In genomic region chr12:57399718-57400463, GRCh38 we compare ENCODE assay signal across 14 cellular contexts. TPM values are rescaled to one million over a fixed set of nuclear protein-coding genes. Genes with fewer than 3 reads are reported as not detected.
DNase-seq lines count a peak whose midpoint lies in the region; ATAC-seq, FAIRE-seq and TF ChIP-seq lines count a peak whose summit lies in the region.
"Not testable (repeated sequence)": the region's sequence is repeated elsewhere in the genome, so short reads cannot be mapped to it uniquely, and the experiment has no call there.
"Had no signal": no experiment of that assay in that cellular context is flagged by ENCODE, and none has a peak within 500 bp of the region (broad histone marks: within the 10 kb centered on the region; RNA-seq: fewer than 3 reads in every experiment).

No MANE protein-coding gene starts in this region.

- not testable (repeated sequence) for H2AK5ac ChIP-seq in mesendoderm (ENCODE audit: low read length)

- not testable (repeated sequence) for H3K23ac ChIP-seq in mesendoderm (ENCODE audit: low read length)

- not testable (repeated sequence) for H4K5ac ChIP-seq in mesendoderm (ENCODE audit: low read length)

- not testable (repeated sequence) for H3K18ac ChIP-seq in mesendoderm (ENCODE audit: low read length)

- H4K8ac ChIP-seq in mesendoderm (ENCODE audit: low read depth, low read length), result not testable (repeated sequence)

- H3K36me3 ChIP-seq in CD8-positive, alpha-beta T cell (ENCODE audit: insufficient read depth, low read length); astrocyte (ENCODE audit: insufficient read depth, low read length); mesendoderm (ENCODE audit: control insufficient read depth, insufficient read depth, low read length): not testable (repeated sequence)

- not testable (repeated sequence) for H3K9me3 ChIP-seq in CD8-positive, alpha-beta T cell (ENCODE audit: low read length); astrocyte (ENCODE audit: insufficient read depth, low read depth, low read length)

- H3K36me3 Mint-ChIP-seq in CD8-positive, alpha-beta T cell, result peaks cover 27% of the 10 kb centered on the region
- H3K36me3 Mint-ChIP-seq in activated CD4-positive, alpha-beta T cell treated with anti-CD3 and anti-CD28 coated beads for 36 hours (ENCODE audit: low read depth); activated naive CD4-positive, alpha-beta T cell treated with anti-CD3 and anti-CD28 coated beads, Interleukin-2, amount 50 U/mL, for 24 hours; astrocyte (ENCODE audit: low read depth, unreplicated experiment): not testable (repeated sequence)
- H3K36me3 Mint-ChIP-seq in stimulated activated effector memory CD8-positive, alpha-beta T cell treated with anti-CD3 and anti-CD28 coated beads, Interleukin-12 subunit alpha, Interleukin-12 subunit beta, amount 100 ng/mL, for 72 hours, result peaks cover 13% of the 10 kb centered on the region

- CTCF ChIA-PET in CD8-positive, alpha-beta T cell (lab: Charles Lee), result not testable (repeated sequence)
- CTCF ChIA-PET in activated CD4-positive, alpha-beta T cell treated with anti-CD3 and anti-CD28 coated beads for 36 hours (lab: Charles Lee), result interaction anchor here (1.1 to 1.7 kb wide), 2 partner anchors 11 to 81 kb away, joined by 3 to 4 read pairs; no protein-coding TSS in a partner anchor

- not testable (repeated sequence) for H2AFZ ChIP-seq in astrocyte (ENCODE audit: low read depth, low read length)

- ATAC-seq in CD8-positive, alpha-beta T cell; activated CD4-positive, alpha-beta T cell treated with anti-CD3 and anti-CD28 coated beads for 36 hours; stimulated activated effector memory CD8-positive, alpha-beta T cell treated with anti-CD3 and anti-CD28 coated beads, Interleukin-12 subunit alpha, Interleukin-12 subunit beta, amount 100 ng/mL, for 72 hours: not testable (repeated sequence)

- not testable (repeated sequence) for H2BK5ac ChIP-seq in mesendoderm (ENCODE audit: low read length)

- no CpG with 5 or more reads among the region's 7 CpGs for WGBS in mesendoderm (ENCODE audit: extremely low coverage, insufficient coverage, low lambda C conversion rate)

- POLR2A ChIA-PET in CD8-positive, alpha-beta T cell (lab: Charles Lee); activated CD4-positive, alpha-beta T cell treated with anti-CD3 and anti-CD28 coated beads for 36 hours (lab: Charles Lee): not testable (repeated sequence)

- H3K4me2 ChIP-seq in astrocyte (ENCODE audit: low read length); mesendoderm (ENCODE audit: low read length): not testable (repeated sequence)

- not testable (repeated sequence) for H3K27me3 Mint-ChIP-seq in CD8-positive, alpha-beta T cell (ENCODE audit: low read depth); activated CD4-positive, alpha-beta T cell treated with anti-CD3 and anti-CD28 coated beads for 36 hours; activated naive CD4-positive, alpha-beta T cell treated with anti-CD3 and anti-CD28 coated beads, Interleukin-2, amount 50 U/mL, for 24 hours; astrocyte (ENCODE audit: low read depth, unreplicated experiment)

- not testable (repeated sequence) for H3K9me3 Mint-ChIP-seq in CD8-positive, alpha-beta T cell; activated CD4-positive, alpha-beta T cell treated with anti-CD3 and anti-CD28 coated beads for 36 hours (ENCODE audit: low read depth); activated naive CD4-positive, alpha-beta T cell treated with anti-CD3 and anti-CD28 coated beads, Interleukin-2, amount 50 U/mL, for 24 hours; astrocyte (ENCODE audit: unreplicated experiment); stimulated activated effector memory CD8-positive, alpha-beta T cell treated with anti-CD3 and anti-CD28 coated beads, Interleukin-12 subunit alpha, Interleukin-12 subunit beta, amount 100 ng/mL, for 72 hours

- H3K9ac ChIP-seq in astrocyte (ENCODE audit: low read length); mesendoderm (ENCODE audit: low read length): not testable (repeated sequence)

- not testable (repeated sequence) for H3K4ac ChIP-seq in mesendoderm (ENCODE audit: low read depth, low read length)

- H3K4me1 Mint-ChIP-seq in CD8-positive, alpha-beta T cell (ENCODE audit: low read depth), result peaks cover 13% of the 10 kb centered on the region
- not testable (repeated sequence) for H3K4me1 Mint-ChIP-seq in activated CD4-positive, alpha-beta T cell treated with anti-CD3 and anti-CD28 coated beads for 36 hours; astrocyte (ENCODE audit: low read depth, unreplicated experiment); stimulated activated effector memory CD8-positive, alpha-beta T cell treated with anti-CD3 and anti-CD28 coated beads, Interleukin-12 subunit alpha, Interleukin-12 subunit beta, amount 100 ng/mL, for 72 hours
- H3K4me1 Mint-ChIP-seq in activated naive CD4-positive, alpha-beta T cell treated with anti-CD3 and anti-CD28 coated beads, Interleukin-2, amount 50 U/mL, for 24 hours, result peaks cover 19% of the 10 kb centered on the region

- FAIRE-seq in astrocyte (lab: Jason Lieb, UNC), result not testable (repeated sequence)

- not testable (repeated sequence) for H3K56ac ChIP-seq in mesendoderm (ENCODE audit: low read length)

- not testable (repeated sequence) for H3K27ac ChIP-seq in CD8-positive, alpha-beta T cell (ENCODE audit: low read depth, low read length); astrocyte (ENCODE audit: low read depth, low read length); mesendoderm (ENCODE audit: low read depth, low read length)

- TF ChIP-seq CTCF in CD8-positive, alpha-beta T cell (IDR thresholded peaks at IDR 0.05); astrocyte (IDR thresholded peaks at IDR 0.05; ENCODE audit: insufficient read depth, low read depth, low read length); fibroblast of mammary gland (conservative IDR thresholded peaks at IDR 0.05; ENCODE audit: control insufficient read depth, insufficient read depth, low read depth, low read length): not testable (repeated sequence)

- not testable (repeated sequence) for DNase-seq in CD8-positive, alpha-beta T cell; activated CD4-positive, alpha-beta T cell treated with anti-CD3 and anti-CD28 coated beads for 36 hours; astrocyte (ENCODE audit: low read depth); stimulated activated effector memory CD8-positive, alpha-beta T cell treated with anti-CD3 and anti-CD28 coated beads, Interleukin-12 subunit alpha, Interleukin-12 subunit beta, amount 100 ng/mL, for 72 hours (ENCODE audit: low spot score in 2 of 2)
- DNase-seq in M059J (ENCODE audit: low read depth), result peak; percentile 8
- peak; percentile 22 for DNase-seq in fibroblast of mammary gland (ENCODE audit: low read depth)
- DNase-seq in mesendoderm, result peak; percentile 3

- intact Hi-C loops in CD8-positive, alpha-beta T cell (cut with DNase I, micrococcal nuclease); activated CD4-positive, alpha-beta T cell treated with anti-CD3 and anti-CD28 coated beads for 36 hours (cut with DNase I, micrococcal nuclease): not testable (repeated sequence)

- peak overlapping the region; percentile 37 for H3K27ac Mint-ChIP-seq in CD8-positive, alpha-beta T cell
- peak overlapping the region; percentile 49 for H3K27ac Mint-ChIP-seq in activated CD4-positive, alpha-beta T cell treated with anti-CD3 and anti-CD28 coated beads for 36 hours
- peak overlapping the region; percentile 10 for H3K27ac Mint-ChIP-seq in activated naive CD4-positive, alpha-beta T cell treated with anti-CD3 and anti-CD28 coated beads, Interleukin-2, amount 50 U/mL, for 24 hours
- peak overlapping the region; percentile 19 for H3K27ac Mint-ChIP-seq in astrocyte (ENCODE audit: unreplicated experiment)
- H3K27ac Mint-ChIP-seq in stimulated activated effector memory CD8-positive, alpha-beta T cell treated with anti-CD3 and anti-CD28 coated beads, Interleukin-12 subunit alpha, Interleukin-12 subunit beta, amount 100 ng/mL, for 72 hours, result peak overlapping the region; percentile 27

- not testable (repeated sequence) for H3K4me3 Mint-ChIP-seq in CD8-positive, alpha-beta T cell; activated CD4-positive, alpha-beta T cell treated with anti-CD3 and anti-CD28 coated beads for 36 hours; activated naive CD4-positive, alpha-beta T cell treated with anti-CD3 and anti-CD28 coated beads, Interleukin-2, amount 50 U/mL, for 24 hours; astrocyte (ENCODE audit: unreplicated experiment); stimulated activated effector memory CD8-positive, alpha-beta T cell treated with anti-CD3 and anti-CD28 coated beads, Interleukin-12 subunit alpha, Interleukin-12 subunit beta, amount 100 ng/mL, for 72 hours

- not testable (repeated sequence) for H3K79me1 ChIP-seq in mesendoderm (ENCODE audit: low read length)

- H3K4me1 ChIP-seq in CD8-positive, alpha-beta T cell (ENCODE audit: insufficient read depth, low read length); astrocyte (ENCODE audit: insufficient read depth, low read length); mesendoderm (ENCODE audit: control insufficient read depth, low read depth, low read length): not testable (repeated sequence)

- H4K20me1 ChIP-seq in astrocyte (ENCODE audit: insufficient read depth, low read length), result not testable (repeated sequence)

- H2BK15ac ChIP-seq in mesendoderm (replicated peaks; ENCODE audit: low read depth), result not testable (repeated sequence)

- H3K27me3 ChIP-seq in CD8-positive, alpha-beta T cell (ENCODE audit: insufficient read depth, low read length); astrocyte (ENCODE audit: insufficient read depth, low read length); mesendoderm (ENCODE audit: insufficient read depth, low read length, poor library complexity): not testable (repeated sequence)

- peaks cover 23% of the 10 kb centered on the region for H3K79me2 ChIP-seq in astrocyte (ENCODE audit: insufficient read depth, low read length)
- not testable (repeated sequence) for H3K79me2 ChIP-seq in mesendoderm (ENCODE audit: control insufficient read depth, insufficient read depth, low read length)

- not testable (repeated sequence) for H2BK120ac ChIP-seq in mesendoderm (ENCODE audit: low read depth, low read length)

- not testable (repeated sequence) for H3K4me3 ChIP-seq in CD8-positive, alpha-beta T cell (ENCODE audit: low read depth, low read length); astrocyte (ENCODE audit: insufficient read depth, low read depth, low read length); fibroblast of mammary gland (ENCODE audit: control insufficient read depth, low read depth, low read length); mesendoderm (ENCODE audit: low read length)

RNA-seq across cellular contexts. Expression of gene R3HDM2, which starts 31.0 kb away (rescaled TPM):
- total RNA-seq in CD8-positive, alpha-beta T cell, result 100 to 1,000 TPM in 1 of 2 experiments, 10 to 100 TPM in 1; 93.2 to 103 TPM
- 12.1 and 16.4 TPM in 2 replicates for total RNA-seq in M059J (2014; rRNA removed; shearing (Covaris generic))
- 10 to 100 TPM; 45.9 to 52.5 TPM for total RNA-seq in activated CD4-positive, alpha-beta T cell treated with anti-CD3 and anti-CD28 coated beads for 36 hours
- total RNA-seq in astrocyte, result 18.8 and 19.2 TPM in 2 replicates
- 14.4 TPM for polyA plus RNA-seq in mesendoderm (2013, experiment 1 of 2)
- polyA plus RNA-seq in mesendoderm (2013, experiment 2 of 2), result 14.6 TPM

RNA-seq across cellular contexts. Expression of gene INHBC, which starts 34.7 kb away (rescaled TPM):
- under 1 TPM; 0.17 to 0.24 TPM for total RNA-seq in CD8-positive, alpha-beta T cell
- total RNA-seq in M059J (2014; rRNA removed; shearing (Covaris generic)), result not detected in 2 replicates
- not detected for total RNA-seq in activated CD4-positive, alpha-beta T cell treated with anti-CD3 and anti-CD28 coated beads for 36 hours
- not detected in 2 replicates for total RNA-seq in astrocyte
- 0.04 TPM for polyA plus RNA-seq in mesendoderm (2013, experiment 1 of 2)
- 0.06 TPM for polyA plus RNA-seq in mesendoderm (2013, experiment 2 of 2)
- total RNA-seq: Caco-2; CD4-positive, alpha-beta memory T cell; GM23248; H1; H7 had no signal
- polyA plus RNA-seq: CD14-positive monocyte; CD4-positive, alpha-beta memory T cell; GM23248 had no signal

RNA-seq across cellular contexts. Expression of gene INHBE, which starts 55.2 kb away (rescaled TPM):
- total RNA-seq in CD8-positive, alpha-beta T cell, result not detected
- total RNA-seq in M059J (2014; rRNA removed; shearing (Covaris generic)), result 0.42 and 1.4 TPM in 2 replicates
- 1 to 10 TPM; 1.2 to 1.5 TPM for total RNA-seq in activated CD4-positive, alpha-beta T cell treated with anti-CD3 and anti-CD28 coated beads for 36 hours
- total RNA-seq in astrocyte, result 24.6 and 37.5 TPM in 2 replicates
- 10.2 TPM for polyA plus RNA-seq in mesendoderm (2013, experiment 1 of 2)
- 10.8 TPM for polyA plus RNA-seq in mesendoderm (2013, experiment 2 of 2)
- total RNA-seq: CD4-positive, alpha-beta memory T cell had no signal
- polyA plus RNA-seq: CD14-positive monocyte; CD4-positive, alpha-beta memory T cell had no signal

RNA-seq across cellular contexts. Expression of gene GLI1, which starts 59.7 kb away (rescaled TPM):
- 1 to 10 TPM in 1 of 2 experiments, under 1 TPM in 1; 0.67 to 1.2 TPM for total RNA-seq in CD8-positive, alpha-beta T cell
- 1.5 TPM in 1 of 2 replicates, not detected in the other for total RNA-seq in M059J (2014; rRNA removed; shearing (Covaris generic))
- total RNA-seq in activated CD4-positive, alpha-beta T cell treated with anti-CD3 and anti-CD28 coated beads for 36 hours, result under 1 TPM; 0.40 to 0.73 TPM
- total RNA-seq in astrocyte, result 5.8 and 6.8 TPM in 2 replicates
- polyA plus RNA-seq in mesendoderm (2013, experiment 1 of 2), result 5.8 TPM
- 7.3 TPM for polyA plus RNA-seq in mesendoderm (2013, experiment 2 of 2)
- polyA plus RNA-seq: CD14-positive monocyte; CD4-positive, alpha-beta memory T cell had no signal

Comparison
In these comparisons a context has a peak if more than half of its experiments do, and no peak if none do; other contexts are left out.
1. RNA of gene INHBE, which starts 55.2 kb away (total RNA-seq): 24.6 to 37.5 TPM in astrocyte; 1.2 to 1.5 TPM in activated CD4-positive, alpha-beta T cell treated with anti-CD3 and anti-CD28 coated beads for 36 hours, 0.42 to 1.4 TPM in M059J and not detected in CD8-positive, alpha-beta T cell; every median in the first group is over 10 times any median in the second.
2. Peak in every context shown above with its lines, with median percentiles within 50 percentile points of each other: H3K27ac Mint-ChIP-seq.